In genomic region chr2:160752475-160753330, GRCh38 we compare ENCODE assay signal across 10 cellular contexts.
A peak's percentile ranks its signal among the peaks of the same experiment; 100 is the strongest.
DNase-seq lines count a peak whose midpoint lies in the region; ATAC-seq and TF ChIP-seq lines count a peak whose summit lies in the region.
"Had no signal": no experiment of that assay in that cellular context is flagged by ENCODE, and none has a peak within 500 bp of the region (broad histone marks: within the 10 kb centered on the region; RNA-seq: fewer than 3 reads in every experiment).

No MANE protein-coding gene starts in this region.

- DNase-seq in HFFc6 = peak; percentile 39
- DNase-seq in amniotic epithelial cell (ENCODE audit: low read depth) = peak; percentile 40
- peak; percentile 69 for DNase-seq in iPS-NIHi11 (ENCODE audit: low spot score)
- DNase-seq in caudate nucleus (lab: John Stamatoyannopoulos, UW) = no peak
- no peak for DNase-seq in NCI-H774 (lab: John Stamatoyannopoulos, UW)
- DNase-seq in activated gamma-delta T cell (lab: John Stamatoyannopoulos, UW) = no peak

- no peaks in the 10 kb centered on the region for H3K79me2 ChIP-seq in ACC112 (ENCODE audit: control insufficient read depth, insufficient read depth, low read length, unreplicated experiment)

- no peaks in the 10 kb centered on the region for H3K27me3 Mint-ChIP-seq in HFFc6 (ENCODE audit: insufficient read depth)

- peaks cover 62% of the 10 kb centered on the region for H3K4me1 Mint-ChIP-seq in HFFc6 (ENCODE audit: low read depth)

- TF ChIP-seq CTCF in HFFc6 (IDR thresholded peaks at IDR 0.05) = no peak

- H3K9me3 Mint-ChIP-seq in HFFc6 = peaks cover 16% of the 10 kb centered on the region

- H2AFZ ChIP-seq in ACC112 (ENCODE audit: low read length, unreplicated experiment) = peak overlapping the region; percentile 27

- H3K4me1 ChIP-seq in ACC112 (ENCODE audit: control insufficient read depth, insufficient read depth, low read length, unreplicated experiment) = peaks cover 44% of the 10 kb centered on the region
- H3K4me1 ChIP-seq: BLaER1 had no signal

- H3K27ac Mint-ChIP-seq in HFFc6 = peak overlapping the region; percentile 82

- peak overlapping the region; percentile 8 for H3K4me3 ChIP-seq in ACC112 (ENCODE audit: low read depth, low read length)
- H3K4me3 ChIP-seq: BLaER1, skin epidermis had no signal

- H3K36me3 Mint-ChIP-seq in HFFc6 (ENCODE audit: low read depth) = peaks cover 17% of the 10 kb centered on the region

- H3K27ac ChIP-seq in ACC112 (ENCODE audit: low read depth, low read length) (peak overlapping the region; percentile 85), caudate nucleus (ENCODE audit: low read depth, low read length) (no peak overlapping the region)
- H3K27ac ChIP-seq: BLaER1, skin epidermis had no signal

- H3K4me3 Mint-ChIP-seq in HFFc6 = peak overlapping the region; percentile 73

- peaks cover 4% of the 10 kb centered on the region for H3K36me3 ChIP-seq in ACC112 (ENCODE audit: insufficient read depth, low read length)
- H3K36me3 ChIP-seq: BLaER1 had no signal

- no peaks in the 10 kb centered on the region for H3K27me3 ChIP-seq in ACC112 (ENCODE audit: insufficient read depth, low read length)
- H3K27me3 ChIP-seq: BLaER1 had no signal

- ATAC-seq in HG03097 (IDR thresholded peaks at IDR 0.05; ENCODE audit: low FRiP score, unreplicated experiment) = no peak

Comparison
In these comparisons a context has a peak if more than half of its experiments do, and no peak if none do; other contexts are left out.
1. DNase-seq: peak in HFFc6 (single experiment), amniotic epithelial cell (single experiment) and iPS-NIHi11 (single experiment); none in caudate nucleus (0 of 61), NCI-H774 (single experiment) and activated gamma-delta T cell (single experiment).